Comparison of ENCODE assay signal across 1 cellular context in the genomic region with DNA sequence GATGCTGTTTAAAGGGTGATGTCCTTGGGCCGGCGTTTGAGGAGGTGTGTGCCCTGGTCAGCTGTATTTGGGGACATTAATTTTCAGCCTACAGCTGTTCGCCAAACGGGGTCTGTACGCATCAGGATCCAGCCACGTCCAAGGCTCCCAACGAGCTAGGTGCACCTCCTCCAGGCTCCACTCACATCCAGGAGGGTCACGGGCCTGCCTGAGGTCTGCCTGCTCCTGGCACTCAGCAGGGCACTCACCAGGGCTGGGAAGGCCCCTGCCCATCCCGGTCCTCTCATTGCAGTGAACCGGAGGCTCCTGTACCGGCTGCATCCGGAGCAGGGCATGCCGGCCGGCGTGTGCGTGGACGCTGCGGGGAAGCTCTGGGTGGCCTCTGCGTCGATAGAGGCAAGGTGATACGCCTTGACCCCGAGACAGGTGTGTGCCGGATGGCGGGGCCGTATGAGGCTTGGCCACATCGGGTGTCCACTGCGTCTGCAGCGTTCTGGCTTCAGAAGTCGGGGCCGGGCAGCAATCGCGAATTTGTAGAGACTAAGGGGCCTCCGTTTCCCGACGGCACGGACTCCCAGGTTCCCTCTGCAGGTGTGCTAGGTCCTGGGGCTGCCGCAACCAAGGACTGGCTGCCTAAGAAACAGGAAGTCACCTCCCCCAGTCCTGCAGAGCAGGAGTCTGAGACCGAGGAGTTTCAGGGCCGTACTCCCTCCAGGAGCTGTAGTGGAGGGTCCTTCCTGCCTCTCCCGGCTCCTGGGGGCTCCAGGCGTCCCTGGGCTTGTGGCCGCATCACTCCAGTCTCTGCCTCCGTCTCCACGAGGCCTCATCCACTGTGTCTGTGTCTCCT.
TF ChIP-seq lines count a peak whose summit lies in the region.

No MANE protein-coding gene starts in this region.

TF ChIP-seq in GM23338, 12 proteins besides CTCF, POLR2A, EP300 and RAD21 (continued from another document):
- TF ChIP-seq ZNF114 (CRISPR knock-in tag; IDR thresholded peaks at IDR 0.05) (no peak), JUNB (IDR thresholded peaks at IDR 0.05; ENCODE audit: unreplicated experiment) (no peak), STAT1 (IDR thresholded peaks at IDR 0.05; ENCODE audit: unreplicated experiment) (no peak), EZH2 (IDR thresholded peaks at IDR 0.05; ENCODE audit: low read depth, unreplicated experiment) (no peak), POLR2AphosphoS5 (IDR thresholded peaks at IDR 0.05; ENCODE audit: low read depth) (no peak)
TF ChIP-seq in GM23338: peak in this region for 0.
